1 cellular context compared by ENCODE assay signal in genomic region chr2:60796573-60797509, GRCh38.
TF ChIP-seq lines count a peak whose summit lies in the region.

No MANE protein-coding gene starts in this region.

TF ChIP-seq in GM12878, 131 proteins besides CTCF, POLR2A, EP300 and RAD21 (continued from another document):
- TF ChIP-seq ZBTB11 (CRISPR knock-in tag; IDR thresholded peaks at IDR 0.05) (no peak), ATF3 (IDR thresholded peaks at IDR 0.05; ENCODE audit: borderline replicate concordance, extremely low read depth, low read depth, low read length) (no peak), MXI1 (IDR thresholded peaks at IDR 0.05; ENCODE audit: low read depth, low read length) (peak; percentile 30; the same call in 1 of the 2 replicates), SPI1 (IDR thresholded peaks at IDR 0.05; ENCODE audit: borderline replicate concordance, insufficient read depth, low read depth, low read length) (peak; percentile 89; the same call in 1 of the 2 replicates), NBN (IDR thresholded peaks at IDR 0.05) (0 out of 2 replicates have a peak, but pooled peaks have one; percentile 15), ETV6 (conservative IDR thresholded peaks at IDR 0.05 in 1 of 2, IDR thresholded peaks at IDR 0.05 in 1 of 2; ENCODE audit: borderline replicate concordance in 1 of 2, low read depth in 1 of 2) (peak in 1 of 2 experiments; percentile 56; a peak in 1 of 4 replicates), TCF7 (IDR thresholded peaks at IDR 0.05; ENCODE audit: borderline replicate concordance) (peak; percentile 85), IKZF2 (IDR thresholded peaks at IDR 0.05) (peak; percentile 84 to 86), NR2C1 (IDR thresholded peaks at IDR 0.05) (peak; percentile 55), NFIC (IDR thresholded peaks at IDR 0.05; ENCODE audit: low read depth, low read length) (peak; percentile 50), BHLHE40 (IDR thresholded peaks at IDR 0.05; ENCODE audit: borderline replicate concordance in 1 of 2, low read depth in 2 of 2, low read length in 1 of 2) (peak; percentile 13 to 49; a peak in 2 of 4 replicates), PKNOX1 (IDR thresholded peaks at IDR 0.05) (peak; percentile 79), MTA3 (IDR thresholded peaks at IDR 0.05; ENCODE audit: borderline replicate concordance, low read length) (0 out of 2 replicates have a peak, but pooled peaks have one; percentile 41), SUPT20H (IDR thresholded peaks at IDR 0.05; ENCODE audit: borderline replicate concordance, control insufficient read depth, low read depth, low read length) (no peak), RFX5 (IDR thresholded peaks at IDR 0.05; ENCODE audit: low read depth, low read length) (no peak), IKZF1 (conservative IDR thresholded peaks at IDR 0.05) (peak; percentile 72), CBX5 (IDR thresholded peaks at IDR 0.05; ENCODE audit: low read depth) (0 out of 2 replicates have a peak, but pooled peaks have one; percentile 20), TCF3 (IDR thresholded peaks at IDR 0.05; ENCODE audit: borderline replicate concordance, insufficient read depth, low read depth, low read length) (no peak), MTA2 (IDR thresholded peaks at IDR 0.05; ENCODE audit: low read depth) (peak; percentile 59), ATF7 (IDR thresholded peaks at IDR 0.05; ENCODE audit: low read depth) (peak; percentile 21; the same call in 1 of the 2 replicates), POU2F2 (IDR thresholded peaks at IDR 0.05; ENCODE audit: borderline replicate concordance, low read depth, low read length) (no peak), ZNF384 (IDR thresholded peaks at IDR 0.05; ENCODE audit: borderline replicate concordance, low read depth, low read length) (peak; percentile 69; the same call in 1 of the 2 replicates), CREB1 (IDR thresholded peaks at IDR 0.05; ENCODE audit: low read depth) (0 out of 2 replicates have a peak, but pooled peaks have one; percentile 24), DPF2 (IDR thresholded peaks at IDR 0.05) (peak; percentile 54; the same call in 1 of the 2 replicates), GABPA (IDR thresholded peaks at IDR 0.05; ENCODE audit: low read depth) (peak; percentile 65; the same call in 1 of the 2 replicates), NR2F1 (conservative IDR thresholded peaks at IDR 0.05) (peak; percentile 94)
- TF ChIP-seq, protein P1, sequence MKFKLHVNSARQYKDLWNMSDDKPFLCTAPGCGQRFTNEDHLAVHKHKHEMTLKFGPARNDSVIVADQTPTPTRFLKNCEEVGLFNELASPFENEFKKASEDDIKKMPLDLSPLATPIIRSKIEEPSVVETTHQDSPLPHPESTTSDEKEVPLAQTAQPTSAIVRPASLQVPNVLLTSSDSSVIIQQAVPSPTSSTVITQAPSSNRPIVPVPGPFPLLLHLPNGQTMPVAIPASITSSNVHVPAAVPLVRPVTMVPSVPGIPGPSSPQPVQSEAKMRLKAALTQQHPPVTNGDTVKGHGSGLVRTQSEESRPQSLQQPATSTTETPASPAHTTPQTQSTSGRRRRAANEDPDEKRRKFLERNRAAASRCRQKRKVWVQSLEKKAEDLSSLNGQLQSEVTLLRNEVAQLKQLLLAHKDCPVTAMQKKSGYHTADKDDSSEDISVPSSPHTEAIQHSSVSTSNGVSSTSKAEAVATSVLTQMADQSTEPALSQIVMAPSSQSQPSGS (IDR thresholded peaks at IDR 0.05; ENCODE audit: low read length), result 0 out of 2 replicates have a peak, but pooled peaks have one; percentile 25
- TF ChIP-seq, protein P2, sequence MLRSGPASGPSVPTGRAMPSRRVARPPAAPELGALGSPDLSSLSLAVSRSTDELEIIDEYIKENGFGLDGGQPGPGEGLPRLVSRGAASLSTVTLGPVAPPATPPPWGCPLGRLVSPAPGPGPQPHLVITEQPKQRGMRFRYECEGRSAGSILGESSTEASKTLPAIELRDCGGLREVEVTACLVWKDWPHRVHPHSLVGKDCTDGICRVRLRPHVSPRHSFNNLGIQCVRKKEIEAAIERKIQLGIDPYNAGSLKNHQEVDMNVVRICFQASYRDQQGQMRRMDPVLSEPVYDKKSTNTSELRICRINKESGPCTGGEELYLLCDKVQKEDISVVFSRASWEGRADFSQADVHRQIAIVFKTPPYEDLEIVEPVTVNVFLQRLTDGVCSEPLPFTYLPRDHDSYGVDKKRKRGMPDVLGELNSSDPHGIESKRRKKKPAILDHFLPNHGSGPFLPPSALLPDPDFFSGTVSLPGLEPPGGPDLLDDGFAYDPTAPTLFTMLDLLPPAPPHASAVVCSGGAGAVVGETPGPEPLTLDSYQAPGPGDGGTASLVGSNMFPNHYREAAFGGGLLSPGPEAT (IDR thresholded peaks at IDR 0.05; ENCODE audit: low read depth), result peak; percentile 49
TF ChIP-seq in GM12878: peak in this region for 23.
